1 cellular context compared by ENCODE assay signal in the genomic region with DNA sequence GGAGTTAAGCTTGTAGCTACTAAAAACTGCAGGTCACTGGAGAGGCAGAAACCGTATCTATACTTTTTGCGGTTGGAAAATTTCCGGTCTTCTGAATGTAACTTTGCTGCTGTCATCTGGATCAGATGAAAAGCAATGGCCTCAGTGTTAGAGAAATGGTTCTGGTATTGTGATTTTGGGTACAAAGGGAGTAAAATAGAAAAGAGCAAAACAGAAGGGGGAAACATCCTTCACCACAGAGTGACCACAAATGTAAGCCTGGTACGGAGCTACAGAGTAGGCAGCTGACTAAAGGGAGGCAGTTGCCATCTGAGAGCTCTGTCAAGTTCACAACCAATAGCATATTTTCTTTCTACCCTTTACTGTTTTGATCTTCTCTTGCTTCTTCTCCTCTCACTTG.
TF ChIP-seq lines count a peak whose summit lies in the region.

No MANE protein-coding gene starts in this region.

TF ChIP-seq in K562, 482 proteins besides CTCF, POLR2A, EP300 and RAD21 (continued from another document):
- TF ChIP-seq ZNF780A (CRISPR knock-in tag; IDR thresholded peaks at IDR 0.05) (no peak), ZNF175 (CRISPR knock-in tag; IDR thresholded peaks at IDR 0.05; ENCODE audit: low read depth) (peak; percentile 51; the same call in 1 of the 2 replicates), NRF1 (conservative IDR thresholded peaks at IDR 0.05 in 1 of 2, IDR thresholded peaks at IDR 0.05 in 1 of 2) (no peak), EZH2 (IDR thresholded peaks at IDR 0.05; ENCODE audit: borderline replicate concordance, low read depth, low read length) (no peak), SRSF3 (IDR thresholded peaks at IDR 0.05; ENCODE audit: insufficient read depth, low read length) (no peak)
- TF ChIP-seq, protein P1, sequence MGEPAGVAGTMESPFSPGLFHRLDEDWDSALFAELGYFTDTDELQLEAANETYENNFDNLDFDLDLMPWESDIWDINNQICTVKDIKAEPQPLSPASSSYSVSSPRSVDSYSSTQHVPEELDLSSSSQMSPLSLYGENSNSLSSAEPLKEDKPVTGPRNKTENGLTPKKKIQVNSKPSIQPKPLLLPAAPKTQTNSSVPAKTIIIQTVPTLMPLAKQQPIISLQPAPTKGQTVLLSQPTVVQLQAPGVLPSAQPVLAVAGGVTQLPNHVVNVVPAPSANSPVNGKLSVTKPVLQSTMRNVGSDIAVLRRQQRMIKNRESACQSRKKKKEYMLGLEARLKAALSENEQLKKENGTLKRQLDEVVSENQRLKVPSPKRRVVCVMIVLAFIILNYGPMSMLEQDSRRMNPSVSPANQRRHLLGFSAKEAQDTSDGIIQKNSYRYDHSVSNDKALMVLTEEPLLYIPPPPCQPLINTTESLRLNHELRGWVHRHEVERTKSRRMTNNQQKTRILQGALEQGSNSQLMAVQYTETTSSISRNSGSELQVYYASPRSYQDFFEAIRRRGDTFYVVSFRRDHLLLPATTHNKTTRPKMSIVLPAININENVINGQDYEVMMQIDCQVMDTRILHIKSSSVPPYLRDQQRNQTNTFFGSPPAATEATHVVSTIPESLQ (CRISPR knock-in tag; IDR thresholded peaks at IDR 0.05) = no peak
- TF ChIP-seq, protein P2, sequence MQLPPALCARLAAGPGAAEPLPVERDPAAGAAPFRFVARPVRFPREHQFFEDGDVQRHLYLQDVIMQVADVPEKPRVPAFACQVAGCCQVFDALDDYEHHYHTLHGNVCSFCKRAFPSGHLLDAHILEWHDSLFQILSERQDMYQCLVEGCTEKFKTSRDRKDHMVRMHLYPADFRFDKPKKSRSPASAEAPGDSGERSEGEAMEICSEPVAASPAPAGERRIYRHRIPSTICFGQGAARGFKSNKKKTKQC (CRISPR knock-in tag; IDR thresholded peaks at IDR 0.05) = no peak
- TF ChIP-seq, protein P3, sequence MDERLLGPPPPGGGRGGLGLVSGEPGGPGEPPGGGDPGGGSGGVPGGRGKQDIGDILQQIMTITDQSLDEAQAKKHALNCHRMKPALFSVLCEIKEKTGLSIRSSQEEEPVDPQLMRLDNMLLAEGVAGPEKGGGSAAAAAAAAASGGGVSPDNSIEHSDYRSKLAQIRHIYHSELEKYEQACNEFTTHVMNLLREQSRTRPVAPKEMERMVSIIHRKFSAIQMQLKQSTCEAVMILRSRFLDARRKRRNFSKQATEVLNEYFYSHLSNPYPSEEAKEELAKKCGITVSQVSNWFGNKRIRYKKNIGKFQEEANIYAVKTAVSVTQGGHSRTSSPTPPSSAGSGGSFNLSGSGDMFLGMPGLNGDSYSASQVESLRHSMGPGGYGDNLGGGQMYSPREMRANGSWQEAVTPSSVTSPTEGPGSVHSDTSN (CRISPR knock-in tag; IDR thresholded peaks at IDR 0.05; ENCODE audit: low read depth) = no peak
- TF ChIP-seq, protein P3 (tag; conservative IDR thresholded peaks at IDR 0.05; ENCODE audit: low read depth) = no peak
- TF ChIP-seq, protein P4, sequence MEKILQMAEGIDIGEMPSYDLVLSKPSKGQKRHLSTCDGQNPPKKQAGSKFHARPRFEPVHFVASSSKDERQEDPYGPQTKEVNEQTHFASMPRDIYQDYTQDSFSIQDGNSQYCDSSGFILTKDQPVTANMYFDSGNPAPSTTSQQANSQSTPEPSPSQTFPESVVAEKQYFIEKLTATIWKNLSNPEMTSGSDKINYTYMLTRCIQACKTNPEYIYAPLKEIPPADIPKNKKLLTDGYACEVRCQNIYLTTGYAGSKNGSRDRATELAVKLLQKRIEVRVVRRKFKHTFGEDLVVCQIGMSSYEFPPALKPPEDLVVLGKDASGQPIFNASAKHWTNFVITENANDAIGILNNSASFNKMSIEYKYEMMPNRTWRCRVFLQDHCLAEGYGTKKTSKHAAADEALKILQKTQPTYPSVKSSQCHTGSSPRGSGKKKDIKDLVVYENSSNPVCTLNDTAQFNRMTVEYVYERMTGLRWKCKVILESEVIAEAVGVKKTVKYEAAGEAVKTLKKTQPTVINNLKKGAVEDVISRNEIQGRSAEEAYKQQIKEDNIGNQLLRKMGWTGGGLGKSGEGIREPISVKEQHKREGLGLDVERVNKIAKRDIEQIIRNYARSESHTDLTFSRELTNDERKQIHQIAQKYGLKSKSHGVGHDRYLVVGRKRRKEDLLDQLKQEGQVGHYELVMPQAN (IDR thresholded peaks at IDR 0.05; ENCODE audit: borderline replicate concordance) = no peak
